19 cellular contexts compared by ENCODE assay signal in the genomic region with DNA sequence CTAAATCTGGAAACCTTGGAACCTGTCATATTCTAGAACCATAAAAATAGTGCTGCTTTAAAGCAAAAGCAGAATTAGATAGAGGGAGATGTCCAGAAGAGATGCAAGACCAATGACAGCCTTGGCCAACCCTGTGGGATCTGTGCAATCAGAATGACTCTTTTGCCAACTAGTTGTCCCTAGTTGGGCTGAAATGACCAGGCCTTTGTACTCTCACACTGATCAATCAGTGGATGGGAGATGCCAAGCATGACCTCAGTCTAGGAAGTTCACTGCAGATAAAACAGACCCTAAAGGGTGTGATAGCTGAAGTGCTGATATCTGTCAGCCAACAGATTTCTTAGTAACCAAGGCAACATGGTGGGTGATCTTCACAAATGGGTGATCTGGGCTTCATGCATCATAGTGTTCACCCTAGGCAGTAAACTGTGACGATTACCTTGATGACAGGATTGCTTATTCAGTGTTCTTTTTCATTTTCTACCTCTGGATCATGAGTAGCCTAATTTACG. TPM values are rescaled to one million over a fixed set of nuclear protein-coding genes. Genes with fewer than 3 reads are reported as not detected.
DNase-seq lines count a peak whose midpoint lies in the region; FAIRE-seq and TF ChIP-seq lines count a peak whose summit lies in the region.
"Had no signal": no experiment of that assay in that cellular context is flagged by ENCODE, and none has a peak within 500 bp of the region (broad histone marks: within the 10 kb centered on the region; RNA-seq: fewer than 3 reads in every experiment).

No MANE protein-coding gene starts in this region.

- H3K36me3 ChIP-seq in keratinocyte (ENCODE audit: control insufficient read depth in 2 of 2, extremely low read depth in 1 of 2, insufficient read depth in 2 of 2, low read length in 2 of 2) (no peaks in the 10 kb centered on the region), esophagus squamous epithelium (no peaks in the 10 kb centered on the region), SJCRH30 (no peaks in the 10 kb centered on the region; the same call in 1 of the 2 replicates)

- H3K27ac ChIP-seq in keratinocyte (ENCODE audit: control insufficient read depth, insufficient read depth, low read length) (no peak overlapping the region), dorsolateral prefrontal cortex (no peak overlapping the region), esophagus squamous epithelium (no peak overlapping the region), SJCRH30 (no peak overlapping the region)
- H3K27ac ChIP-seq: KMS-11 had no signal

- H3K4me1 ChIP-seq in keratinocyte (ENCODE audit: control insufficient read depth, extremely low read depth, insufficient read depth, low read length) (peaks cover 5% of the 10 kb centered on the region), esophagus squamous epithelium (peaks cover 0 to 2% (median 0%) of the 10 kb centered on the region in 3 donors), SJCRH30 (no peaks in the 10 kb centered on the region; the same call in 1 of the 2 replicates)
- H3K4me1 ChIP-seq: Caco-2 had no signal

- H3K9me3 ChIP-seq in keratinocyte (ENCODE audit: control insufficient read depth, low read depth, low read length), result no peaks in the 10 kb centered on the region
- H3K9me3 ChIP-seq in esophagus squamous epithelium, result no peaks in the 10 kb centered on the region
- H3K9me3 ChIP-seq in SJCRH30 (replicated peaks), result no peaks in the 10 kb centered on the region
- H3K9me3 ChIP-seq: Caco-2 had no signal

- intact Hi-C loops in dorsolateral prefrontal cortex (cut with DNase I) (no loop called here), esophagus squamous epithelium (cut with DNase I) (no loop called here)

- H3K4me3 ChIP-seq in keratinocyte (ENCODE audit: control insufficient read depth in 2 of 3, extremely low read depth in 1 of 3, insufficient read depth in 2 of 3, low read depth in 1 of 3, low read length in 3 of 3) (no peak overlapping the region), dorsolateral prefrontal cortex (no peak overlapping the region), esophagus squamous epithelium (no peak overlapping the region), SJCRH30 (no peak overlapping the region)

- no peak overlapping the region for H2AFZ ChIP-seq in keratinocyte (ENCODE audit: control insufficient read depth, low read length)

- H3K9ac ChIP-seq in keratinocyte (ENCODE audit: control insufficient read depth, extremely low read depth, insufficient read depth, low read length), result no peak overlapping the region
- H3K9ac ChIP-seq: KMS-11 had no signal

- H3K79me2 ChIP-seq in keratinocyte (ENCODE audit: control insufficient read depth, insufficient read depth, low read length), result no peaks in the 10 kb centered on the region

- H3K4me2 ChIP-seq in keratinocyte (ENCODE audit: control insufficient read depth, extremely low read depth, insufficient read depth, low read depth, low read length), result no peak overlapping the region
- H3K4me2 ChIP-seq: KMS-11 had no signal

- H4K20me1 ChIP-seq in keratinocyte (ENCODE audit: control insufficient read depth, extremely low read depth, insufficient read depth, low read length), result no peaks in the 10 kb centered on the region

- H3K27me3 ChIP-seq in keratinocyte (ENCODE audit: control insufficient read depth, extremely low read depth, insufficient read depth, low read length), result no peaks in the 10 kb centered on the region
- no peaks in the 10 kb centered on the region for H3K27me3 ChIP-seq in dorsolateral prefrontal cortex
- H3K27me3 ChIP-seq in esophagus squamous epithelium, result no peaks in the 10 kb centered on the region
- no peaks in the 10 kb centered on the region for H3K27me3 ChIP-seq in SJCRH30

- peak; percentile 14 for FAIRE-seq in GM19239 (lab: Jason Lieb, UNC)
- peak; percentile 31 for FAIRE-seq in HTR-8/SVneo (lab: Jason Lieb, UNC)
- FAIRE-seq in keratinocyte (lab: Jason Lieb, UNC), result peak; percentile 23
- FAIRE-seq: G401.6 had no signal

- WGBS in esophagus squamous epithelium, 2 donors, result 69 to 86% methylated on average over 2 of the region's 2 CpGs

- no peak for TF ChIP-seq POLR2A in esophagus squamous epithelium (IDR thresholded peaks at IDR 0.05)

- dilution Hi-C loops in keratinocyte (cut with MboI; ENCODE audit: extremely low pct_ligation_motif_present, low sequenced_read_pairs), result no loop called here

- no peak for TF ChIP-seq CTCF in keratinocyte (optimal IDR thresholded peaks at IDR 0.05 in 1 of 3, IDR thresholded peaks at IDR 0.05 in 1 of 3, conservative IDR thresholded peaks at IDR 0.05 in 1 of 3; ENCODE audit: extremely low read depth in 1 of 3, insufficient read depth in 2 of 3, low read length in 3 of 3)
- TF ChIP-seq CTCF in dorsolateral prefrontal cortex (IDR thresholded peaks at IDR 0.05 in 54 of 56, conservative IDR thresholded peaks at IDR 0.05 in 2 of 56; ENCODE audit: low read depth in 1 of 56, partially characterized antibody in 56 of 56), result no peak
- no peak for TF ChIP-seq CTCF in esophagus squamous epithelium (IDR thresholded peaks at IDR 0.05)

- DNase-seq in GM19239 (ENCODE audit: insufficient read length, low spot score), result no peak
- no peak for DNase-seq in HTR-8/SVneo (ENCODE audit: insufficient read length, low spot score)
- no peak for DNase-seq in keratinocyte (ENCODE audit: low read depth, low spot score)
- peak; percentile 48 for DNase-seq in renal cortical epithelial cell (ENCODE audit: low read depth)
- DNase-seq in dorsolateral prefrontal cortex, result no peak
- no peak for DNase-seq in esophagus squamous epithelium (lab: John Stamatoyannopoulos, UW)
- no peak for DNase-seq in SJCRH30
- DNase-seq: C1 segment of cervical spinal cord; Caco-2; CD4-positive, alpha-beta memory T cell; H7; IMR-90; MM.1S; NCI-H2029; NCI-H69; Right ventricle myocardium superior; RPMI8226 had no signal

- no peaks in the 10 kb centered on the region for H3K9me1 ChIP-seq in keratinocyte (ENCODE audit: control insufficient read depth, extremely low read depth, insufficient read depth, low read length)

RNA-seq across cellular contexts. Expression of a gene that starts 52.1 kb away (rescaled TPM):
- polyA plus RNA-seq in keratinocyte, result 13.8 to 20.9 TPM (median 13.9 TPM) in 3 replicates
- polyA plus RNA-seq in keratinocyte (2011; ENCODE audit: low read depth), result 3.9 TPM
- 10.8 and 17.4 TPM in 2 replicates for polyA plus RNA-seq in keratinocyte (2011; cell fraction: cytosol; rRNA removed)
- polyA plus RNA-seq in keratinocyte (2011; cell fraction: nucleus; rRNA removed), result 12.1 and 16.8 TPM in 2 replicates
- 5.6 and 8.5 TPM in 2 replicates for polyA plus RNA-seq in keratinocyte (2012; ENCODE audit: low replicate concordance)
- polyA minus RNA-seq in keratinocyte, result 2.5 to 17.5 TPM (median 9.2 TPM) in 3 replicates
- polyA minus RNA-seq in keratinocyte (2011; cell fraction: cytosol; rRNA and poly(A)+ RNA removed), result 7.1 TPM
- 7.9 and 15.7 TPM in 2 replicates for polyA minus RNA-seq in keratinocyte (2011; cell fraction: nucleus; rRNA and poly(A)+ RNA removed)
- total RNA-seq in renal cortical epithelial cell, result 15.6 and 26.6 TPM in 2 replicates
- total RNA-seq in dorsolateral prefrontal cortex, result 10 to 100 TPM; 19.6 to 52.2 (median 33.4) TPM
- 10 to 100 TPM in 2 of 4 donors, 1 to 10 TPM in 2; 7.6 to 15.8 (median 9.0) TPM for total RNA-seq in esophagus squamous epithelium
- 24.2 and 26.8 TPM in 2 replicates for total RNA-seq in SJCRH30 (2014; rRNA removed; shearing (Covaris generic))
